In genomic region chr11:86696451-86696850, GRCh38 we compare ENCODE assay signal across 26 cellular contexts. TPM values are rescaled to one million over a fixed set of nuclear protein-coding genes. Genes with fewer than 3 reads are reported as not detected.
DNase-seq lines count a peak whose midpoint lies in the region; ATAC-seq and TF ChIP-seq lines count a peak whose summit lies in the region.
"Had no signal": no experiment of that assay in that cellular context is flagged by ENCODE, and none has a peak within 500 bp of the region (broad histone marks: within the 10 kb centered on the region; RNA-seq: fewer than 3 reads in every experiment).

No MANE protein-coding gene starts in this region.

- H3K9ac ChIP-seq in GM23248 = no peak overlapping the region
- H3K9ac ChIP-seq: neural progenitor cell had no signal

- peaks cover 18% of the 10 kb centered on the region; the same call in 1 of the 2 replicates for H3F3A ChIP-seq in GM23248 (ENCODE audit: insufficient read depth)

- peak overlapping the region; percentile 36 for H3K27ac ChIP-seq in GM23248
- peak overlapping the region; percentile 18; the same call in 1 of the 2 replicates for H3K27ac ChIP-seq in SJCRH30
- peak overlapping the region in 3 of 4 donors; percentile 25 to 49 (median 37) for H3K27ac ChIP-seq in esophagus squamous epithelium
- peak overlapping the region; percentile 27 to 71 (median 57) for H3K27ac ChIP-seq in sigmoid colon
- H3K27ac ChIP-seq: gastrocnemius medialis, HL-60, neural progenitor cell, right lobe of liver had no signal

- intact Hi-C loops in esophagus squamous epithelium (cut with DNase I) = no loop called here
- intact Hi-C loops in sigmoid colon (cut with DNase I) = no loop called here
- intact Hi-C loops in Right ventricle myocardium superior (cut with DNase I) = no loop called here

- no peaks in the 10 kb centered on the region for H4K20me1 ChIP-seq in GM23248 (ENCODE audit: insufficient read depth)

- peak overlapping the region; percentile 74 for H3K4me2 ChIP-seq in GM23248 (ENCODE audit: unreplicated experiment)
- H3K4me2 ChIP-seq: neural progenitor cell had no signal

- no peaks in the 10 kb centered on the region for H3K79me2 ChIP-seq in GM23248 (ENCODE audit: insufficient read depth)

- H3K4me3 ChIP-seq in GM23248 (no peak overlapping the region), SJCRH30 (no peak overlapping the region), esophagus squamous epithelium (no peak overlapping the region), sigmoid colon (no peak overlapping the region)
- H3K4me3 ChIP-seq: gastrocnemius medialis, HAP-1, neural progenitor cell, right lobe of liver had no signal

- TF ChIP-seq EP300 in sigmoid colon (IDR thresholded peaks at IDR 0.05) = no peak

- H3K27me3 ChIP-seq in GM23248 (replicated peaks; ENCODE audit: insufficient read depth) = no peaks in the 10 kb centered on the region
- no peaks in the 10 kb centered on the region for H3K27me3 ChIP-seq in SJCRH30
- H3K27me3 ChIP-seq in esophagus squamous epithelium = no peaks in the 10 kb centered on the region
- H3K27me3 ChIP-seq in sigmoid colon = no peaks in the 10 kb centered on the region
- H3K27me3 ChIP-seq: gastrocnemius medialis, neural progenitor cell, right lobe of liver had no signal

- DNase-seq in GM23248 (no peak), SJCRH30 (no peak), esophagus squamous epithelium (lab: John Stamatoyannopoulos, UW) (no peak), sigmoid colon (no peak), HUDEP-2 (lab: John Stamatoyannopoulos, UW; ENCODE audit: unreplicated experiment in 76 of 76) (no peak), mesenteric fat pad (ENCODE audit: low spot score) (no peak), Right ventricle myocardium superior (no peak)
- DNase-seq: activated CD4-positive, alpha-beta T cell treated with anti-CD3 and anti-CD28 coated beads, Interleukin-2, amount 50 U/mL, for 48 hours; activated CD8-positive, alpha-beta memory T cell treated with anti-CD3 and anti-CD28 coated beads, Interleukin-2, amount 50 U/mL, for 48 hours; activated naive CD8-positive, alpha-beta T cell treated with anti-CD3 and anti-CD28 coated beads for 36 hours; BE2C; COR-L47; gastrocnemius medialis; NCI-H1105; NCI-H2081; NCI-H774; posterior cingulate gyrus; right lobe of liver; substantia nigra had no signal

- in situ Hi-C loops in GM23248 (cut with MboI) = no loop called here

- ATAC-seq in HG02623 (IDR thresholded peaks at IDR 0.05; ENCODE audit: unreplicated experiment) (no peak), Right ventricle myocardium superior (ENCODE audit: poor library complexity) (no peak)
- ATAC-seq: activated T-helper 17 cell treated with anti-CD3 and anti-CD28 coated beads, Interleukin-2, amount 50 U/mL, for 72 hours; Right ventricle myocardium inferior had no signal

- H3K9me3 ChIP-seq in GM23248 (ENCODE audit: low read depth) (no peaks in the 10 kb centered on the region), SJCRH30 (replicated peaks) (no peaks in the 10 kb centered on the region), esophagus squamous epithelium (no peaks in the 10 kb centered on the region), sigmoid colon (no peaks in the 10 kb centered on the region)
- H3K9me3 ChIP-seq: BE2C, gastrocnemius medialis, HAP-1, right lobe of liver had no signal

- H3K4me1 ChIP-seq in GM23248 (ENCODE audit: insufficient read depth) (peaks cover 72% of the 10 kb centered on the region), SJCRH30 (peaks cover 13% of the 10 kb centered on the region), esophagus squamous epithelium (peaks cover 0 to 19% (median 11%) of the 10 kb centered on the region in 3 donors), sigmoid colon (peaks cover 0 to 64% (median 47%) of the 10 kb centered on the region in 4 donors)
- H3K4me1 ChIP-seq: BE2C, right lobe of liver had no signal

- WGBS in GM23248 (ENCODE audit: low coverage in 1 of 2, low lambda C conversion rate in 2 of 2, missing lambda C conversion rate in 2 of 2), 2 experiments = 86 to 93% methylated on average over 1 of the region's 1 CpG
- 100% methylated on average over 1 of the region's 1 CpG for WGBS in esophagus squamous epithelium, 2 donors
- WGBS in sigmoid colon, 2 donors = 89 to 94% methylated on average over 1 of the region's 1 CpG

- H3K36me3 ChIP-seq in GM23248 (ENCODE audit: low read depth) = no peaks in the 10 kb centered on the region
- no peaks in the 10 kb centered on the region for H3K36me3 ChIP-seq in SJCRH30
- H3K36me3 ChIP-seq in esophagus squamous epithelium = no peaks in the 10 kb centered on the region
- H3K36me3 ChIP-seq in sigmoid colon = no peaks in the 10 kb centered on the region
- H3K36me3 ChIP-seq: BE2C, gastrocnemius medialis, HAP-1, neural progenitor cell, right lobe of liver had no signal

- no peaks in the 10 kb centered on the region; the same call in 1 of the 2 replicates for H3K9me2 ChIP-seq in GM23248 (ENCODE audit: insufficient read depth)

- no peak overlapping the region for H2AFZ ChIP-seq in GM23248

- TF ChIP-seq CTCF in esophagus squamous epithelium (IDR thresholded peaks at IDR 0.05) (no peak), sigmoid colon (IDR thresholded peaks at IDR 0.05) (no peak)

- TF ChIP-seq POLR2A in esophagus squamous epithelium (IDR thresholded peaks at IDR 0.05) = no peak
- no peak for TF ChIP-seq POLR2A in sigmoid colon (IDR thresholded peaks at IDR 0.05)

RNA-seq across cellular contexts. Expression of gene ME3, which starts 24.0 kb away (rescaled TPM):
- total RNA-seq in GM23248 (2014; rRNA removed; shearing (Covaris generic)) = 7.7 and 10.9 TPM in 2 replicates
- polyA plus RNA-seq in GM23248 (2016; fragmentation: Nextera tagmentation; extraction: Ambion mirVana) = 7.5 TPM in 2 replicates
- not detected in 2 replicates for total RNA-seq in SJCRH30 (2014; rRNA removed; shearing (Covaris generic))
- 10 to 100 TPM in 1 of 4 donors, 1 to 10 TPM in 3; 1.9 to 18.3 (median 5.6) TPM for total RNA-seq in esophagus squamous epithelium
- 10 to 100 TPM; 25.5 to 53.2 (median 37.0) TPM for total RNA-seq in sigmoid colon
- 10 to 100 TPM in 2 of 3 donors, 1 to 10 TPM in 1; 7.8 to 13.6 (median 10.9) TPM for polyA plus RNA-seq in sigmoid colon
- 49.4 TPM for total RNA-seq in mesenteric fat pad
- 30.4 TPM for total RNA-seq in Right ventricle myocardium superior
- polyA plus RNA-seq: IgD-negative memory B cell had no signal
